In the genomic region with DNA sequence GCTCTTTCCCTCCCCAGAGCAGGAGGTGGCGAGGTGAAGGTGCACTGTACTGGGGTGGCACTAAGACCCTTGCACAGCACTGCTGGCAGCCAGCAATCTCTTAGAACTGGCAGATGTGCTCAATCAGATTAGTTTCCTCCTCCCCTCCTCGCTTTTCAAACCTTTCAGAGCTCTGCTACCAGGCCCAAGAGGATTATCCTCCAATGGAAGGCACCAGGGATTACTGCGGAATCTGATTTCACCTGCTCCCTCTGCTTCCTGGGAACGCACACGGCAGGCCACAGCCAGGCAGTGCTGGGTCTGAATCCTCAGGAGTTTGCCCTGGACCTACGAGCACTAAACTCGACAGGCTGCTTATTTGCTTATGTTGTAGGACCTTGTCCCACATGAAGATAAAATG, we compare ENCODE assay signal across 15 cellular contexts. TPM values are rescaled to one million over a fixed set of nuclear protein-coding genes. Genes with fewer than 3 reads are reported as not detected.
DNase-seq lines count a peak whose midpoint lies in the region; ATAC-seq and TF ChIP-seq lines count a peak whose summit lies in the region.
"Had no signal": no experiment of that assay in that cellular context is flagged by ENCODE, and none has a peak within 500 bp of the region (broad histone marks: within the 10 kb centered on the region; RNA-seq: fewer than 3 reads in every experiment).

No MANE protein-coding gene starts in this region.

- H3K4me1 ChIP-seq in cardiac muscle cell (ENCODE audit: low read depth) (peaks cover 43% of the 10 kb centered on the region), upper lobe of right lung (peaks cover 7% of the 10 kb centered on the region)
- H3K4me1 ChIP-seq in effector memory CD4-positive, alpha-beta T cell (ENCODE audit: control insufficient read depth, insufficient read depth, low read length, poor library complexity, severe bottlenecking) = no peaks in the 10 kb centered on the region
- H3K4me1 ChIP-seq: tibial artery had no signal

- intact Hi-C loops in cardiac septum (cut with DNase I) = no loop called here
- intact Hi-C loops in upper lobe of right lung (cut with DNase I) = no loop called here

- H3K36me3 ChIP-seq in cardiac muscle cell (peaks cover 7% of the 10 kb centered on the region), upper lobe of right lung (no peaks in the 10 kb centered on the region)
- no peaks in the 10 kb centered on the region for H3K36me3 ChIP-seq in effector memory CD4-positive, alpha-beta T cell (ENCODE audit: control insufficient read depth, insufficient read depth, low read length)
- H3K36me3 ChIP-seq: tibial artery had no signal

- no peaks in the 10 kb centered on the region for H3K9me3 ChIP-seq in cardiac muscle cell (ENCODE audit: low read depth)
- no peaks in the 10 kb centered on the region for H3K9me3 ChIP-seq in upper lobe of right lung
- no peaks in the 10 kb centered on the region for H3K9me3 ChIP-seq in effector memory CD4-positive, alpha-beta T cell (ENCODE audit: control insufficient read depth, low read length)
- H3K9me3 ChIP-seq: heart left ventricle, left ventricle myocardium inferior, tibial artery had no signal

- no peaks in the 10 kb centered on the region for H3K27me3 ChIP-seq in cardiac muscle cell
- H3K27me3 ChIP-seq in upper lobe of right lung = no peaks in the 10 kb centered on the region
- no peaks in the 10 kb centered on the region for H3K27me3 ChIP-seq in effector memory CD4-positive, alpha-beta T cell (replicated peaks; ENCODE audit: control insufficient read depth, insufficient read depth, low read length, poor library complexity, severe bottlenecking)
- H3K27me3 ChIP-seq: heart left ventricle, tibial artery had no signal

- ATAC-seq in upper lobe of right lung = no peak

- H3K27ac ChIP-seq in cardiac muscle cell (peak overlapping the region; percentile 89), upper lobe of right lung (no peak overlapping the region)
- no peak overlapping the region for H3K27ac ChIP-seq in effector memory CD4-positive, alpha-beta T cell (ENCODE audit: insufficient read depth, low read length, poor library complexity, severe bottlenecking)
- H3K27ac ChIP-seq: left ventricle myocardium inferior, skin epidermis, tibial artery had no signal

- DNase-seq in cardiac muscle cell (ENCODE audit: low read depth in 1 of 2, low spot score in 1 of 2) = peak in 1 of 2 donors; percentile 45
- DNase-seq in cardiac septum (ENCODE audit: low spot score) = no peak
- DNase-seq in SHP77 treated with DMSO at 0.1 percent for 48 hours (lab: John Stamatoyannopoulos, UW) = peak; percentile 12
- peak; percentile 72 for DNase-seq in left kidney (ENCODE audit: low read depth, low spot score)
- peak; percentile 36 for DNase-seq in upper lobe of right lung
- no peak for DNase-seq in effector memory CD4-positive, alpha-beta T cell
- DNase-seq in stimulated activated CD4-positive, alpha-beta T cell treated with anti-CD3 and anti-CD28 coated beads, Interleukin-4, amount 100 ng/mL, for 24 hours = no peak
- no peak for DNase-seq in activated CD4-positive, alpha-beta T cell treated with anti-CD3 and anti-CD28 coated beads for 1 hour
- DNase-seq: activated naive CD4-positive, alpha-beta T cell treated with anti-CD3 and anti-CD28 coated beads, Interleukin-2, amount 10 ng/mL, durations not matched to agents 7 days and 5 days; left ventricle myocardium inferior; NCI-H226; tibial artery had no signal

- TF ChIP-seq CTCF in cardiac muscle cell (IDR thresholded peaks at IDR 0.05; ENCODE audit: low read depth, low read length) = no peak
- TF ChIP-seq CTCF in upper lobe of right lung (IDR thresholded peaks at IDR 0.05) = no peak

- H3K4me3 ChIP-seq in cardiac muscle cell (no peak overlapping the region), upper lobe of right lung (no peak overlapping the region)
- no peak overlapping the region for H3K4me3 ChIP-seq in effector memory CD4-positive, alpha-beta T cell (ENCODE audit: insufficient read depth, low read depth, low read length, poor library complexity, severe bottlenecking)
- H3K4me3 ChIP-seq: heart left ventricle, left ventricle myocardium inferior, skin epidermis, tibial artery had no signal

RNA-seq across cellular contexts. Expression of gene FABP6, which starts 32.8 kb away (rescaled TPM):
- not detected in 2 replicates for total RNA-seq in cardiac muscle cell
- 0.34 TPM in 1 of 2 replicates, not detected in the other for polyA plus RNA-seq in cardiac muscle cell
- not detected for total RNA-seq in cardiac septum
- total RNA-seq in upper lobe of right lung = not detected
- total RNA-seq: epithelial cell of proximal tubule had no signal

RNA-seq across cellular contexts. Expression of gene CCNJL, which starts 50.2 kb away (rescaled TPM):
- total RNA-seq in cardiac muscle cell (14.2 and 16.1 TPM in 2 replicates), cardiac septum (6.3 TPM), upper lobe of right lung (16.6 TPM)
- polyA plus RNA-seq in cardiac muscle cell = 12.1 and 14.1 TPM in 2 replicates

Comparison
In these comparisons a context has a peak if more than half of its experiments do, and no peak if none do; other contexts are left out.
1. DNase-seq: peak in SHP77 treated with DMSO at 0.1 percent for 48 hours (single experiment), left kidney (single experiment) and upper lobe of right lung (single experiment); none in cardiac septum (single experiment), effector memory CD4-positive, alpha-beta T cell (0 of 3), stimulated activated CD4-positive, alpha-beta T cell treated with anti-CD3 and anti-CD28 coated beads, Interleukin-4, amount 100 ng/mL, for 24 hours (single experiment) and activated CD4-positive, alpha-beta T cell treated with anti-CD3 and anti-CD28 coated beads for 1 hour (single experiment).